1 cellular context compared by ENCODE assay signal in the genomic region with DNA sequence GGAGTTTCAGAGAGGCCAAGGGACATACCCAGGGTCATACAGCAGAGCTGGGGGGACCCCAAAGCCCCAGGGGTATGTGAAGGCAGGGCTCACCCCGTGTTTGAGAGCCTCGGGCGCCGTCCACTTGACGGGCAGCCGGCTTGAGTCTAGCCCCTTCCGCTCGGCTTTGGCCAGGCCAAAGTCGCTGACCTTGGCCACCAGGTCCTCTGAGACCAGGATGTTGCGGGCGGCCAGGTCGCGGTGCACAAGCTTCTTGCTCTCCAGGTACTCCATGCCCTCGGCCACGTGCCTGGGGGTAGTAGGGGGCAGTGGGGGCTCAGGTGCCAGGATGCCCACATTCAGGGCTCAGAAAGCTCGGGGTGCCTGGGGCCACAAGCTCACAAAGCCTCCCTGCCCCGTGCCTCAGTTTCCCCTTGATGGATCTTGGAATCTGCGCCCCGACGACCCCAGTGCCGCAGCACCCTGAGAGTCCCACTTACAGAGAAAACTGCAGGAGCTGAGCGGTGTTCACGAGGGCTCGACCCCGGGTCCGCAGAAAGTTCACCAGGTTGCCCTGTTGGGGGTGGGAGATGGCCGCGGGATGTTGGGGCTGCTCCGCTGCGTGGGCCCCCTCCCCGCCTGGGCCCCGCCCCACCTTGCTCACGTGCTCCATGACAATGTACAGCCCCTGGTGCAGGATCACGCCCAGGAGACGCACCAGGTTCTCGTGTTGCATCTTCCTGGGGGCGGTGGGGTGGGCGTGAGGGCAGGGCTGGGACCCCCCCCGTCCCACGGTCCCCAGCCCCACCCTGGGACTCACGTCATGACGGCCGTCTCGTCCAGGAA.
TF ChIP-seq lines count a peak whose summit lies in the region.

No MANE protein-coding gene starts in this region.

TF ChIP-seq in K562, 482 proteins besides CTCF, POLR2A, EP300 and RAD21:
- TF ChIP-seq PCBP1 (IDR thresholded peaks at IDR 0.05; ENCODE audit: low read depth, low read length, poor library complexity, severe bottlenecking), result peak; percentile 32
- TF ChIP-seq C11orf30 (IDR thresholded peaks at IDR 0.05; ENCODE audit: low read depth), result no peak
- TF ChIP-seq HMG20B (CRISPR knock-in tag; IDR thresholded peaks at IDR 0.05), result no peak
- TF ChIP-seq, protein P1, sequence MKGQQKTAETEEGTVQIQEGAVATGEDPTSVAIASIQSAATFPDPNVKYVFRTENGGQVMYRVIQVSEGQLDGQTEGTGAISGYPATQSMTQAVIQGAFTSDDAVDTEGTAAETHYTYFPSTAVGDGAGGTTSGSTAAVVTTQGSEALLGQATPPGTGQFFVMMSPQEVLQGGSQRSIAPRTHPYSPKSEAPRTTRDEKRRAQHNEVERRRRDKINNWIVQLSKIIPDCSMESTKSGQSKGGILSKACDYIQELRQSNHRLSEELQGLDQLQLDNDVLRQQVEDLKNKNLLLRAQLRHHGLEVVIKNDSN (CRISPR knock-in tag; IDR thresholded peaks at IDR 0.05), result peak; percentile 18; the same call in 1 of the 2 replicates
- TF ChIP-seq, protein P2, sequence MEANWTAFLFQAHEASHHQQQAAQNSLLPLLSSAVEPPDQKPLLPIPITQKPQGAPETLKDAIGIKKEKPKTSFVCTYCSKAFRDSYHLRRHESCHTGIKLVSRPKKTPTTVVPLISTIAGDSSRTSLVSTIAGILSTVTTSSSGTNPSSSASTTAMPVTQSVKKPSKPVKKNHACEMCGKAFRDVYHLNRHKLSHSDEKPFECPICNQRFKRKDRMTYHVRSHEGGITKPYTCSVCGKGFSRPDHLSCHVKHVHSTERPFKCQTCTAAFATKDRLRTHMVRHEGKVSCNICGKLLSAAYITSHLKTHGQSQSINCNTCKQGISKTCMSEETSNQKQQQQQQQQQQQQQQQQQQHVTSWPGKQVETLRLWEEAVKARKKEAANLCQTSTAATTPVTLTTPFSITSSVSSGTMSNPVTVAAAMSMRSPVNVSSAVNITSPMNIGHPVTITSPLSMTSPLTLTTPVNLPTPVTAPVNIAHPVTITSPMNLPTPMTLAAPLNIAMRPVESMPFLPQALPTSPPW (CRISPR knock-in tag; IDR thresholded peaks at IDR 0.05), result peak; percentile 27; the same call in 1 of the 2 replicates
- TF ChIP-seq, protein P3, sequence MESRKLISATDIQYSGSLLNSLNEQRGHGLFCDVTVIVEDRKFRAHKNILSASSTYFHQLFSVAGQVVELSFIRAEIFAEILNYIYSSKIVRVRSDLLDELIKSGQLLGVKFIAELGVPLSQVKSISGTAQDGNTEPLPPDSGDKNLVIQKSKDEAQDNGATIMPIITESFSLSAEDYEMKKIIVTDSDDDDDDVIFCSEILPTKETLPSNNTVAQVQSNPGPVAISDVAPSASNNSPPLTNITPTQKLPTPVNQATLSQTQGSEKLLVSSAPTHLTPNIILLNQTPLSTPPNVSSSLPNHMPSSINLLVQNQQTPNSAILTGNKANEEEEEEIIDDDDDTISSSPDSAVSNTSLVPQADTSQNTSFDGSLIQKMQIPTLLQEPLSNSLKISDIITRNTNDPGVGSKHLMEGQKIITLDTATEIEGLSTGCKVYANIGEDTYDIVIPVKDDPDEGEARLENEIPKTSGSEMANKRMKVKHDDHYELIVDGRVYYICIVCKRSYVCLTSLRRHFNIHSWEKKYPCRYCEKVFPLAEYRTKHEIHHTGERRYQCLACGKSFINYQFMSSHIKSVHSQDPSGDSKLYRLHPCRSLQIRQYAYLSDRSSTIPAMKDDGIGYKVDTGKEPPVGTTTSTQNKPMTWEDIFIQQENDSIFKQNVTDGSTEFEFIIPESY (CRISPR knock-in tag; IDR thresholded peaks at IDR 0.05), result peak; percentile 23; the same call in 1 of the 2 replicates
- peak; percentile 55; the same call in 1 of the 2 replicates for TF ChIP-seq ZBTB7A (IDR thresholded peaks at IDR 0.05; ENCODE audit: borderline replicate concordance, control insufficient read depth, low read depth, low read length)
- peak; percentile 52 for TF ChIP-seq EGR1 (conservative IDR thresholded peaks at IDR 0.05)
- TF ChIP-seq, protein P4, sequence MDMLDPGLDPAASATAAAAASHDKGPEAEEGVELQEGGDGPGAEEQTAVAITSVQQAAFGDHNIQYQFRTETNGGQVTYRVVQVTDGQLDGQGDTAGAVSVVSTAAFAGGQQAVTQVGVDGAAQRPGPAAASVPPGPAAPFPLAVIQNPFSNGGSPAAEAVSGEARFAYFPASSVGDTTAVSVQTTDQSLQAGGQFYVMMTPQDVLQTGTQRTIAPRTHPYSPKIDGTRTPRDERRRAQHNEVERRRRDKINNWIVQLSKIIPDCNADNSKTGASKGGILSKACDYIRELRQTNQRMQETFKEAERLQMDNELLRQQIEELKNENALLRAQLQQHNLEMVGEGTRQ (CRISPR knock-in tag; IDR thresholded peaks at IDR 0.05), result peak; percentile 59
- TF ChIP-seq BHLHE40 (IDR thresholded peaks at IDR 0.05; ENCODE audit: low read length), result peak; percentile 54; the same call in 1 of the 2 replicates
- TF ChIP-seq ZNF133 (CRISPR knock-in tag; IDR thresholded peaks at IDR 0.05), result no peak
- peak; percentile 60 for TF ChIP-seq POLR2G (IDR thresholded peaks at IDR 0.05; ENCODE audit: low read depth, low read length)
